ENCODE assay signal across 3 cellular contexts in genomic region chr2:152223997-152224396, GRCh38.
A peak's percentile ranks its signal among the peaks of the same experiment; 100 is the strongest.
TF ChIP-seq lines count a peak whose summit lies in the region.

No MANE protein-coding gene starts in this region.

TF ChIP-seq in IMR-90, 13 proteins besides CTCF, POLR2A, EP300 and RAD21:
- TF ChIP-seq BHLHE40 (IDR thresholded peaks at IDR 0.05; ENCODE audit: low read depth, low read length) (no peak), CEBPB (IDR thresholded peaks at IDR 0.05; ENCODE audit: low read depth, low read length) (no peak), RCOR1 (IDR thresholded peaks at IDR 0.05; ENCODE audit: insufficient replicate concordance, low read length) (no peak), USF2 (IDR thresholded peaks at IDR 0.05; ENCODE audit: low read depth, low read length) (no peak), MAZ (IDR thresholded peaks at IDR 0.05; ENCODE audit: borderline replicate concordance, low read depth, low read length) (no peak), NFE2L2 (IDR thresholded peaks at IDR 0.05; ENCODE audit: low read depth, low read length) (no peak), CHD1 (IDR thresholded peaks at IDR 0.05; ENCODE audit: low read depth, low read length) (no peak), FOS (IDR thresholded peaks at IDR 0.05; ENCODE audit: low read depth, low read length) (no peak), RFX5 (IDR thresholded peaks at IDR 0.05; ENCODE audit: low read depth, low read length) (no peak)
- TF ChIP-seq, protein P1, sequence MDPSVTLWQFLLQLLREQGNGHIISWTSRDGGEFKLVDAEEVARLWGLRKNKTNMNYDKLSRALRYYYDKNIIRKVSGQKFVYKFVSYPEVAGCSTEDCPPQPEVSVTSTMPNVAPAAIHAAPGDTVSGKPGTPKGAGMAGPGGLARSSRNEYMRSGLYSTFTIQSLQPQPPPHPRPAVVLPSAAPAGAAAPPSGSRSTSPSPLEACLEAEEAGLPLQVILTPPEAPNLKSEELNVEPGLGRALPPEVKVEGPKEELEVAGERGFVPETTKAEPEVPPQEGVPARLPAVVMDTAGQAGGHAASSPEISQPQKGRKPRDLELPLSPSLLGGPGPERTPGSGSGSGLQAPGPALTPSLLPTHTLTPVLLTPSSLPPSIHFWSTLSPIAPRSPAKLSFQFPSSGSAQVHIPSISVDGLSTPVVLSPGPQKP (IDR thresholded peaks at IDR 0.05; ENCODE audit: borderline replicate concordance, low read depth, low read length), result no peak

TF ChIP-seq in H1, 55 proteins besides CTCF, POLR2A, EP300 and RAD21:
- no peak for TF ChIP-seq BRCA1 (IDR thresholded peaks at IDR 0.05; ENCODE audit: low read depth, low read length)
- no peak for TF ChIP-seq EZH2 (IDR thresholded peaks at IDR 0.05; ENCODE audit: low read depth, low read length, severe bottlenecking)
- TF ChIP-seq ASH2L (IDR thresholded peaks at IDR 0.05; ENCODE audit: low read length), result no peak
- TF ChIP-seq BACH1 (IDR thresholded peaks at IDR 0.05; ENCODE audit: low read length), result no peak
- TF ChIP-seq SP2 (IDR thresholded peaks at IDR 0.05; ENCODE audit: low read length), result no peak
- TF ChIP-seq MAFK (IDR thresholded peaks at IDR 0.05; ENCODE audit: low read depth, low read length), result no peak
- no peak for TF ChIP-seq HDAC2 (IDR thresholded peaks at IDR 0.05; ENCODE audit: borderline replicate concordance in 1 of 2, low read depth in 2 of 2, low read length in 2 of 2)
- no peak for TF ChIP-seq TAF7 (optimal IDR thresholded peaks at IDR 0.05; ENCODE audit: borderline replicate concordance, low read depth, low read length)
- no peak for TF ChIP-seq POU5F1 (IDR thresholded peaks at IDR 0.05; ENCODE audit: low read depth, low read length)
- TF ChIP-seq, protein P2, sequence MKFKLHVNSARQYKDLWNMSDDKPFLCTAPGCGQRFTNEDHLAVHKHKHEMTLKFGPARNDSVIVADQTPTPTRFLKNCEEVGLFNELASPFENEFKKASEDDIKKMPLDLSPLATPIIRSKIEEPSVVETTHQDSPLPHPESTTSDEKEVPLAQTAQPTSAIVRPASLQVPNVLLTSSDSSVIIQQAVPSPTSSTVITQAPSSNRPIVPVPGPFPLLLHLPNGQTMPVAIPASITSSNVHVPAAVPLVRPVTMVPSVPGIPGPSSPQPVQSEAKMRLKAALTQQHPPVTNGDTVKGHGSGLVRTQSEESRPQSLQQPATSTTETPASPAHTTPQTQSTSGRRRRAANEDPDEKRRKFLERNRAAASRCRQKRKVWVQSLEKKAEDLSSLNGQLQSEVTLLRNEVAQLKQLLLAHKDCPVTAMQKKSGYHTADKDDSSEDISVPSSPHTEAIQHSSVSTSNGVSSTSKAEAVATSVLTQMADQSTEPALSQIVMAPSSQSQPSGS (IDR thresholded peaks at IDR 0.05; ENCODE audit: low read length), result no peak
- TF ChIP-seq SP1 (IDR thresholded peaks at IDR 0.05; ENCODE audit: low read depth, low read length), result no peak
- no peak for TF ChIP-seq CBX8 (IDR thresholded peaks at IDR 0.05; ENCODE audit: borderline replicate concordance, low read depth, low read length)
- no peak for TF ChIP-seq SAP30 (IDR thresholded peaks at IDR 0.05; ENCODE audit: insufficient read depth, insufficient replicate concordance, low read length)
- TF ChIP-seq NRF1 (IDR thresholded peaks at IDR 0.05; ENCODE audit: low read depth, low read length), result no peak
- no peak for TF ChIP-seq SRF (IDR thresholded peaks at IDR 0.05; ENCODE audit: low read depth, low read length)
- TF ChIP-seq, protein P3, sequence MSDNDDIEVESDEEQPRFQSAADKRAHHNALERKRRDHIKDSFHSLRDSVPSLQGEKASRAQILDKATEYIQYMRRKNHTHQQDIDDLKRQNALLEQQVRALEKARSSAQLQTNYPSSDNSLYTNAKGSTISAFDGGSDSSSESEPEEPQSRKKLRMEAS (IDR thresholded peaks at IDR 0.05), result no peak
- TF ChIP-seq BCL11A (IDR thresholded peaks at IDR 0.05; ENCODE audit: low read depth in 2 of 2, low read length in 2 of 2), result no peak

TF ChIP-seq in liver, 16 proteins besides CTCF, POLR2A, EP300 and RAD21:
- TF ChIP-seq FOXA1 (IDR thresholded peaks at IDR 0.05) (no peak), NR2F2 (IDR thresholded peaks at IDR 0.05) (peak; percentile 27), YY1 (IDR thresholded peaks at IDR 0.05) (no peak), REST (IDR thresholded peaks at IDR 0.05) (no peak), RXRA (IDR thresholded peaks at IDR 0.05) (no peak), GABPA (IDR thresholded peaks at IDR 0.05 in 1 of 2, conservative IDR thresholded peaks at IDR 0.05 in 1 of 2) (no peak)
- TF ChIP-seq, protein P3 (IDR thresholded peaks at IDR 0.05), result no peak
